ENCODE assay signal across 26 cellular contexts in the genomic region with DNA sequence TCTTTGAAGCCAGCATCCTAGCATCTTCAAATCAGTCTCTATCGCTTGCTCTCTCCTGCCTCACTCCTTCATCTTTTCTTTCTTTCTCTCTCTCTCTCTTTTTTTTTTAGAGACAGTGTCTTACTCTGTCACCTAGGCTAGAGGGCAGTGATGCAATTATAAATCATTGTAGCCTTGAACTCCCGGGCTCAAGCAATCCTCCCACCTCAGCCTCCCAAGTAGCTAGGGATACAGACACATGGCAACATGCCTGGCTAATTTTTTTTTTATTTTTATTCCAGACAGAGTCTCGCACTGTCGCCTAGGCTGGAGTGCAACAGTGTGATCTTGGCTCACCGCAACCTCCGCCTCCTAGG.
"Had no signal": no experiment of that assay in that cellular context is flagged by ENCODE, and none has a peak within 500 bp of the region (broad histone marks: within the 10 kb centered on the region; RNA-seq: fewer than 3 reads in every experiment).

No MANE protein-coding gene starts in this region.

- H3K27ac Mint-ChIP-seq: mesothelial cell of epicardium; naive thymus-derived CD4-positive, alpha-beta T cell; natural killer cell treated with Interleukin-12 subunit alpha and Interleukin-12 subunit beta and Interleukin-15 and Interleukin-18, amount 100 ng/mL, for 72 hours; progenitor cell of endocrine pancreas; stimulated activated naive B cell treated with anti-CD40 and anti-IgM and Interleukin-4, amounts not matched to agents 10 μg/mL and 1 μg/mL and 100 μg/mL, for 72 hours had no signal

- H3K27ac ChIP-seq: heart right ventricle, hepatocyte, left ventricle myocardium inferior, right atrium auricular region, right lobe of liver, stomach, thoracic aorta, tibial artery, upper lobe of right lung had no signal

- H3K4me3 Mint-ChIP-seq: mesothelial cell of epicardium; naive thymus-derived CD4-positive, alpha-beta T cell; natural killer cell treated with Interleukin-12 subunit alpha and Interleukin-12 subunit beta and Interleukin-15 and Interleukin-18, amount 100 ng/mL, for 72 hours; stimulated activated naive B cell treated with anti-CD40 and anti-IgM and Interleukin-4, amounts not matched to agents 10 μg/mL and 1 μg/mL and 100 μg/mL, for 72 hours had no signal

- H3K36me3 ChIP-seq: heart right ventricle, left ventricle myocardium inferior, right atrium auricular region, right lobe of liver, stomach, thoracic aorta, tibial artery, upper lobe of right lung had no signal

- H3K4me3 ChIP-seq: heart right ventricle, hepatocyte, left ventricle myocardium inferior, lung, mucosa of descending colon, right atrium auricular region, right lobe of liver, smooth muscle cell, stomach, thoracic aorta, tibial artery, upper lobe of right lung had no signal

- ATAC-seq: heart right ventricle; mucosa of descending colon; natural killer cell treated with Interleukin-12 subunit alpha and Interleukin-12 subunit beta and Interleukin-15 and Interleukin-18, amount 100 ng/mL, for 72 hours; stimulated activated naive CD8-positive, alpha-beta T cell treated with anti-CD3 and anti-CD28 coated beads, Interleukin-15, Interleukin-2, amounts not matched to agents 100 U/mL and 50 U/mL, for 24 hours had no signal

- H3K9me3 Mint-ChIP-seq: mesothelial cell of epicardium; natural killer cell treated with Interleukin-12 subunit alpha and Interleukin-12 subunit beta and Interleukin-15 and Interleukin-18, amount 100 ng/mL, for 72 hours had no signal

- H3K9me3 ChIP-seq: mucosa of descending colon, right atrium auricular region, right lobe of liver, stomach, thoracic aorta, tibial artery, upper lobe of right lung had no signal

- DNase-seq: heart right ventricle; islet precursor cell; left ventricle myocardium inferior; mesendoderm; mucosa of descending colon; naive thymus-derived CD4-positive, alpha-beta T cell; occipital lobe; right lobe of liver; stimulated activated CD4-positive, alpha-beta T cell treated with anti-CD3 and anti-CD28 coated beads, Interleukin-1b, Interleukin-23, amount 100 ng/mL, for 48 hours; stimulated activated CD4-positive, alpha-beta T cell treated with anti-CD3 and anti-CD28 coated beads, Interleukin-2, amount 100 ng/mL, for 48 hours; stimulated activated CD4-positive, alpha-beta T cell treated with anti-CD3 and anti-CD28 coated beads, Interleukin-4, amount 100 ng/mL, for 4 hours; stimulated activated CD8-positive, alpha-beta memory T cell treated with anti-CD3 and anti-CD28 coated beads, Interleukin-4, amount 100 ng/mL, for 48 hours; stimulated activated naive B cell treated with anti-CD40 and anti-IgM and Interleukin-4, amounts not matched to agents 10 μg/mL and 1 μg/mL and 100 μg/mL, for 72 hours; stimulated activated naive CD8-positive, alpha-beta T cell treated with anti-CD3 and anti-CD28 coated beads, Interleukin-15, Interleukin-2, amounts not matched to agents 100 U/mL and 50 U/mL, for 24 hours; stomach; tibial artery; trophoblast cell; upper lobe of right lung had no signal

- H3K36me3 Mint-ChIP-seq: mesothelial cell of epicardium; naive thymus-derived CD4-positive, alpha-beta T cell; natural killer cell treated with Interleukin-12 subunit alpha and Interleukin-12 subunit beta and Interleukin-15 and Interleukin-18, amount 100 ng/mL, for 72 hours; stimulated activated naive B cell treated with anti-CD40 and anti-IgM and Interleukin-4, amounts not matched to agents 10 μg/mL and 1 μg/mL and 100 μg/mL, for 72 hours had no signal

- H3K4me1 ChIP-seq: heart right ventricle, left ventricle myocardium inferior, right atrium auricular region, right lobe of liver, stomach, tibial artery, upper lobe of right lung had no signal
